ENCODE assay signal across 1 cellular context in the genomic region with DNA sequence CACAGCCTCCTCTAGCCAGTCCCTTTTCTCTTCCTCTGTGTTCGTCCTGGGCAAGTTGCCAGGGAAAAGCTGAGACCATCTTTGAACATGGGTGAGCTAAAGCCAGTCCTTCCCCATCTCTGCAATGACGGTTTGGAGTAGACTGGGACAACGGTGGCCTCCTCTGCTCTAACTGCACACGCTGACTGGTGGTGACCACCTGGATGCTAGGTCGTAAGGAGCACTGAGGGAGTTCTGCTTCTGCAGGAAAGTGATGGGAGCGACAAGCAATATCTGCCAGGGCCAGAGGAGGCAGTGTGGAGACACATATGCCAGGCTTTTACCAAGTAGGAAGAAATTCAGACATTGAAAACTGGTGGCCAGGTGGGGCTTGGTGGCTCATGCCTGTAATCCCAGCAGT.
TF ChIP-seq lines count a peak whose summit lies in the region.

No MANE protein-coding gene starts in this region.

TF ChIP-seq in K562, 482 proteins besides CTCF, POLR2A, EP300 and RAD21 (continued from another document):
- TF ChIP-seq JUND (IDR thresholded peaks at IDR 0.05; ENCODE audit: borderline replicate concordance, low read depth, low read length) = 0 out of 2 replicates have a peak, but pooled peaks have one; percentile 3
- no peak for TF ChIP-seq JUND (tag; IDR thresholded peaks at IDR 0.05; ENCODE audit: borderline replicate concordance, low read depth, low read length)
- 0 out of 2 replicates have a peak, but pooled peaks have one; percentile 5 for TF ChIP-seq ZNF143 (CRISPR knock-in tag; IDR thresholded peaks at IDR 0.05)
- no peak for TF ChIP-seq ZFPM2 (CRISPR knock-in tag; IDR thresholded peaks at IDR 0.05)
- no peak for TF ChIP-seq CREB1 (IDR thresholded peaks at IDR 0.05)
- 0 out of 2 replicates have a peak, but pooled peaks have one; percentile 25 for TF ChIP-seq CREB1 (CRISPR knock-in tag; IDR thresholded peaks at IDR 0.05)
TF ChIP-seq in K562: peak in this region for 12.
